ENCODE assay signal across 25 cellular contexts in genomic region chr9:87659534-87660419, GRCh38.
"Had no signal": no experiment of that assay in that cellular context is flagged by ENCODE, and none has a peak within 500 bp of the region (broad histone marks: within the 10 kb centered on the region; RNA-seq: fewer than 3 reads in every experiment).

No MANE protein-coding gene starts in this region.

- H3K4me1 Mint-ChIP-seq: naive B cell had no signal

- H3K36me3 Mint-ChIP-seq: activated naive CD8-positive, alpha-beta T cell; naive B cell had no signal

- FAIRE-seq: bronchial epithelial cell, keratinocyte had no signal

- H2AFZ ChIP-seq: hepatocyte had no signal

- H3K4me3 Mint-ChIP-seq: activated naive CD8-positive, alpha-beta T cell; mesothelial cell of epicardium; naive B cell; type B pancreatic cell had no signal

- H3K4me3 ChIP-seq: colonic mucosa, dorsolateral prefrontal cortex, gastrocnemius medialis, hepatocyte, psoas muscle, smooth muscle cell, uterus had no signal

- H3K9me3 Mint-ChIP-seq: type B pancreatic cell had no signal

- ATAC-seq: gastrocnemius medialis, left colon, psoas muscle had no signal

- H3K36me3 ChIP-seq: colonic mucosa, gastrocnemius medialis, uterus had no signal

- DNase-seq: activated CD4-positive, alpha-beta T cell treated with anti-CD3 and anti-CD28 coated beads for 4 hours; activated CD4-positive, alpha-beta T cell treated with anti-CD3 and anti-CD28 coated beads, Interleukin-2, amount 50 U/mL, for 4 hours; activated effector memory CD4-positive, alpha-beta T cell treated with Interleukin-2 at 50 U/mL for 16 hours; activated naive CD4-positive, alpha-beta T cell treated with Interleukin-2 at 50 U/mL for 16 hours; activated T-cell treated with anti-CD3 and anti-CD28 coated beads for 4 hours; anterior cingulate cortex; colonic mucosa; dorsolateral prefrontal cortex; effector memory CD4-positive, alpha-beta T cell; erythroblast; gastrocnemius medialis; left colon; mammary epithelial cell; naive B cell; psoas muscle; stimulated activated CD4-positive, alpha-beta T cell treated with anti-CD3 and anti-CD28 coated beads, Interleukin-2, amount 100 ng/mL, for 24 hours; stimulated activated naive CD4-positive, alpha-beta T cell; uterus had no signal

- H3K27ac Mint-ChIP-seq: activated naive CD8-positive, alpha-beta T cell; mesothelial cell of epicardium; naive B cell; type B pancreatic cell had no signal

- H3K9me3 ChIP-seq: colonic mucosa, gastrocnemius medialis, psoas muscle, uterus had no signal

- H3K4me1 ChIP-seq: colonic mucosa, gastrocnemius medialis, psoas muscle, uterus had no signal

- H3K27ac ChIP-seq: colonic mucosa, gastrocnemius medialis, hepatocyte, psoas muscle, uterus had no signal

- H3K79me2 ChIP-seq: hepatocyte had no signal

- H3K27me3 Mint-ChIP-seq: activated naive CD8-positive, alpha-beta T cell; type B pancreatic cell had no signal

- H3K27me3 ChIP-seq: colonic mucosa, dorsolateral prefrontal cortex, gastrocnemius medialis, hepatocyte, uterus had no signal

- H3K4me2 ChIP-seq: hepatocyte, smooth muscle cell had no signal
